Comparison of ENCODE assay signal across 7 cellular contexts in the genomic region with DNA sequence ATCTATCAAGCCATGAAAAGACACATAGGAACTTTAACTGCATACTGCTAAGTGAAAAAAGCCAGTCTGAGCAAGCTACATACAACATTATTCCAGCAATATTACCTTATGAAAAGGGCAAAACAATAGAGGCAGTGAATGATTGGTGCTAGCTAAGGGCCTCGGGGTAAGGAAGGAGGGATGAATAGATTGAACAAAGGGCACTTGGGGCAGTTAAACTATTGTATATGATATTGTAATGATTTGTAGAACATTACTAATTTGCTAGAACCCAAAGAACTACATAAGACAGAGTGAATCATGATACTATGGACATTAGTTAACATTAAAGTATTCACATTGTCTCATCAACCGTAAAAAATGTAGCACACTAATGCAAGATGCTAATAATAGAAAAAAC.
"Had no signal": no experiment of that assay in that cellular context is flagged by ENCODE, and none has a peak within 500 bp of the region (broad histone marks: within the 10 kb centered on the region; RNA-seq: fewer than 3 reads in every experiment).

No MANE protein-coding gene starts in this region.

- H3K27ac Mint-ChIP-seq: GM23338, H9 had no signal

- H3K4me3 ChIP-seq: GM23338 had no signal

- H3K4me3 Mint-ChIP-seq: GM23338, H9 had no signal

- H3K4me2 ChIP-seq: GM23338 had no signal

- FAIRE-seq: H1, H54, HTR-8/SVneo had no signal

- H2AFZ ChIP-seq: GM23338 had no signal

- H3K4me1 Mint-ChIP-seq: GM23338, H9 had no signal

- DNase-seq: H9, HCEC 1CT, IMR-90 had no signal
